In genomic region chr1:27120849-27121248, GRCh38 we compare ENCODE assay signal across 1 cellular context.
TF ChIP-seq lines count a peak whose summit lies in the region.

No MANE protein-coding gene starts in this region.

TF ChIP-seq in WTC11, 78 proteins besides CTCF, POLR2A, EP300 and RAD21 (continued from another document):
- TF ChIP-seq ZNF532 (CRISPR knock-in tag; IDR thresholded peaks at IDR 0.05; ENCODE audit: borderline replicate concordance): no peak
- no peak for TF ChIP-seq SMAD3 (CRISPR knock-in tag; IDR thresholded peaks at IDR 0.05; ENCODE audit: borderline replicate concordance)
- no peak for TF ChIP-seq STAT6 (CRISPR knock-in tag; conservative IDR thresholded peaks at IDR 0.05; ENCODE audit: low read depth)
- TF ChIP-seq CREB1 (CRISPR knock-in tag; IDR thresholded peaks at IDR 0.05): no peak
- no peak for TF ChIP-seq MLX (CRISPR knock-in tag; IDR thresholded peaks at IDR 0.05)
- no peak for TF ChIP-seq E2F5 (CRISPR knock-in tag; IDR thresholded peaks at IDR 0.05)
- TF ChIP-seq NR1H2 (CRISPR knock-in tag; IDR thresholded peaks at IDR 0.05): no peak
